ENCODE assay signal across 14 cellular contexts in genomic region chr5:126694403-126694802, GRCh38.
"Had no signal": no experiment of that assay in that cellular context is flagged by ENCODE, and none has a peak within 500 bp of the region (broad histone marks: within the 10 kb centered on the region; RNA-seq: fewer than 3 reads in every experiment).

No MANE protein-coding gene starts in this region.

- H3K27ac Mint-ChIP-seq: activated naive CD4-positive, alpha-beta T cell treated with anti-CD3 and anti-CD28 coated beads, Interleukin-2, amount 50 U/mL, for 24 hours had no signal

- H3K27ac ChIP-seq: breast epithelium, esophagus squamous epithelium, heart right ventricle, left ventricle myocardium inferior, ovary, tibial nerve had no signal

- H3K9me3 Mint-ChIP-seq: activated naive CD4-positive, alpha-beta T cell treated with anti-CD3 and anti-CD28 coated beads, Interleukin-2, amount 50 U/mL, for 24 hours had no signal

- H3K27me3 Mint-ChIP-seq: activated naive CD4-positive, alpha-beta T cell treated with anti-CD3 and anti-CD28 coated beads, Interleukin-2, amount 50 U/mL, for 24 hours had no signal

- H3K9me3 ChIP-seq: breast epithelium, esophagus squamous epithelium, heart right ventricle, left ventricle myocardium inferior, ovary, tibial nerve had no signal

- H3K27me3 ChIP-seq: breast epithelium, esophagus squamous epithelium, heart right ventricle, ovary, tibial nerve had no signal

- H3K4me1 ChIP-seq: breast epithelium, esophagus squamous epithelium, heart right ventricle, left ventricle myocardium inferior, tibial nerve had no signal

- H3K36me3 Mint-ChIP-seq: activated naive CD4-positive, alpha-beta T cell treated with anti-CD3 and anti-CD28 coated beads, Interleukin-2, amount 50 U/mL, for 24 hours had no signal

- H3K4me3 Mint-ChIP-seq: activated naive CD4-positive, alpha-beta T cell treated with anti-CD3 and anti-CD28 coated beads, Interleukin-2, amount 50 U/mL, for 24 hours had no signal

- FAIRE-seq: frontal cortex, keratinocyte had no signal

- ATAC-seq: heart right ventricle had no signal

- H3K4me3 ChIP-seq: breast epithelium, esophagus squamous epithelium, heart right ventricle, left ventricle myocardium inferior, ovary, tibial nerve had no signal

- DNase-seq: activated CD4-positive, alpha-beta T cell treated with anti-CD3 and anti-CD28 coated beads, Interleukin-2, amount 50 U/mL, for 4 hours; activated CD4-positive, CD25-positive, alpha-beta regulatory T cell treated with anti-CD3 and anti-CD28 coated beads, Interleukin-2, amount 50 U/mL, for 72 hours; activated T-cell treated with anti-CD3 and anti-CD28 coated beads, Interleukin-2, amount 50 U/mL, for 1 hour; esophagus squamous epithelium; heart right ventricle; left ventricle myocardium inferior; ovary; SW 1271; T-helper 9 cell had no signal

- H3K36me3 ChIP-seq: breast epithelium, esophagus squamous epithelium, heart right ventricle, left ventricle myocardium inferior, ovary, tibial nerve had no signal
